In the genomic region with DNA sequence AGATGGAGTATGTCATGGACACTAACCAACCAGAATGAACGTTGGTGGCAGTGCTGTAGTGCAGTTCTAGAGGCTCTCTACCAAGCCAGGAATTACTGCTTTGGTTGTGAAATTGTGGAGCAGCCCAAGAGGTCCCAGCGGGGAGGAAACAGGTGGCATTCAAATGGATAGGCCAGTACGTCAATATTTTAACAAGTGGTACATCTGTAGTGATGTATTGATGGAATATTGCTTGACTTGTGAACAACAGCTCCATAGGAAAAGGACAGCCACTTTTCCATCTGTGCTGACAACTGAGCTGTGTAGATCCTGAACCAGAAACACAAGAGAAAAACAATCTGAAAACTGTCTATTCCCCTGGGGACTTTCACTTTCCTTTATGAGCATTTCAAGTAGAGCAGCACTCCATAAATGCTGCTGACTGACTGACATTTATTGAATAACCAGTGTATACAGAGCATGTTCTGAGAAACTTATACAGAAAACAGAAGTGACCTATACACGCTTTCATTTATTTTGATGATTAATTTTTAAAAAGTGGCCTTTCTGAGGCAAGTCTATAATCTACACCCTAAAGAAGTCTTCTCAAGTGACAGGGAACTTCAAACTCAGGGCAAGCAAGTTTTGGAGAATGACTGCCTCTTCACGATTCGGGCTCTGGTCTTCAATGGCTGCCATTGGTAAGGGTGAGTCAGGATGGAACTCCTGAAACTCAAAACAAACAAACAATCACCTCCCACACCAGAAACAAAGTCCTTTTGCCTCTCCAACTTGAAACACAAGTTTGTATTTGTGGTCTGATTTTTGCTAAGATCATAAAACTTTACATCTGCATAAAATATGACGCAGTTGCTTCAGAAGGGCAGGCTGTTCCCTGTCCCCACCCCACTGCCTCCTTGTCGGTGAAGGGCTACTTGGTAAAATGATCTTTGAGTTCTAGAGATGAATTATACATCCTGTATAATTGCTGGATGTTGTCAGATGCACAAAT, we compare ENCODE assay signal across 20 cellular contexts.
A peak's percentile ranks its signal among the peaks of the same experiment; 100 is the strongest.
DNase-seq lines count a peak whose midpoint lies in the region; FAIRE-seq and TF ChIP-seq lines count a peak whose summit lies in the region.
"Had no signal": no experiment of that assay in that cellular context is flagged by ENCODE, and none has a peak within 500 bp of the region (broad histone marks: within the 10 kb centered on the region; RNA-seq: fewer than 3 reads in every experiment).

No MANE protein-coding gene starts in this region.

- H4K20me1 ChIP-seq in BLaER1, result no peaks in the 10 kb centered on the region

- H3K4me3 ChIP-seq in BLaER1 (no peak overlapping the region), HAP-1 (no peak overlapping the region), esophagus squamous epithelium (no peak overlapping the region)
- H3K4me3 ChIP-seq: heart left ventricle, left lung, Peyer's patch had no signal

- no peaks in the 10 kb centered on the region for H3K9me3 ChIP-seq in BLaER1
- no peaks in the 10 kb centered on the region for H3K9me3 ChIP-seq in HAP-1
- no peaks in the 10 kb centered on the region for H3K9me3 ChIP-seq in esophagus squamous epithelium
- H3K9me3 ChIP-seq: heart left ventricle, left lung, Peyer's patch had no signal

- H3K27ac ChIP-seq in BLaER1 (peak overlapping the region; percentile 57), esophagus squamous epithelium (no peak overlapping the region)
- H3K27ac ChIP-seq: heart left ventricle, left lung, Peyer's patch had no signal

- peak overlapping the region; percentile 11; the same call in 1 of the 2 replicates for H3K9ac ChIP-seq in BLaER1

- peak overlapping the region; percentile 56 for H3K4me2 ChIP-seq in BLaER1

- H3K36me3 ChIP-seq in BLaER1 (no peaks in the 10 kb centered on the region), HAP-1 (replicated peaks) (no peaks in the 10 kb centered on the region), esophagus squamous epithelium (no peaks in the 10 kb centered on the region)
- H3K36me3 ChIP-seq: heart left ventricle, left lung, Peyer's patch had no signal

- TF ChIP-seq CTCF in esophagus squamous epithelium (IDR thresholded peaks at IDR 0.05), result no peak

- in situ Hi-C loops in HAP-1 (cut with MboI; ENCODE audit: low sequenced_read_pairs), result no loop called here

- H3K27me3 ChIP-seq in BLaER1 (no peaks in the 10 kb centered on the region), HAP-1 (ENCODE audit: low read depth) (no peaks in the 10 kb centered on the region), esophagus squamous epithelium (no peaks in the 10 kb centered on the region)
- H3K27me3 ChIP-seq: heart left ventricle, left lung, Peyer's patch had no signal

- 76 to 85% methylated on average over 8 of the region's 8 CpGs for WGBS in esophagus squamous epithelium, 2 donors

- TF ChIP-seq POLR2A in GM12892 (IDR thresholded peaks at IDR 0.05; ENCODE audit: low read depth, low read length), result no peak
- no peak for TF ChIP-seq POLR2A in esophagus squamous epithelium (IDR thresholded peaks at IDR 0.05)

- FAIRE-seq in GM12892 (lab: Jason Lieb, UNC), result peak; percentile 21
- FAIRE-seq: colon, GM18507 had no signal

- intact Hi-C loops in esophagus squamous epithelium (cut with DNase I), result no loop called here

- DNase-seq in GM12892 (ENCODE audit: insufficient read length), result no peak
- DNase-seq in NCI-H146 treated with DMSO at 0.1 percent for 48 hours (lab: John Stamatoyannopoulos, UW; ENCODE audit: unreplicated experiment), result peak; percentile 52
- peak; percentile 36 for DNase-seq in OCI-M1 (lab: John Stamatoyannopoulos, UW)
- DNase-seq in NCI-H748 treated with DMSO at 0.1 percent for 48 hours (lab: John Stamatoyannopoulos, UW), result no peak
- no peak for DNase-seq in CD1c-positive myeloid dendritic cell (ENCODE audit: extremely low spot score)
- no peak for DNase-seq in HAP-1 (ENCODE audit: low spot score in 2 of 2)
- no peak for DNase-seq in esophagus squamous epithelium (lab: John Stamatoyannopoulos, UW)
- DNase-seq: activated CD4-positive, alpha-beta T cell treated with anti-CD3 and anti-CD28 coated beads, Interleukin-2, amount 10 ng/mL, durations not matched to agents 7 days and 5 days; activated effector memory CD4-positive, alpha-beta T cell treated with anti-CD3 and anti-CD28 coated beads, Interleukin-2, amount 50 U/mL, for 16 hours; activated naive CD8-positive, alpha-beta T cell treated with anti-CD3 and anti-CD28 coated beads, Interleukin-2, amount 50 U/mL, for 24 hours; CD4-positive, CD25-positive, alpha-beta regulatory T cell; heart left ventricle; left lung; NK-92 treated with Interleukin-12 subunit alpha and Interleukin-12 subunit beta, amount 100 ng/mL, for 24 hours; Peyer's patch; stimulated activated naive CD4-positive, alpha-beta T cell; T-helper 17 cell had no signal

- H3K4me1 ChIP-seq in BLaER1 (peaks cover 61% of the 10 kb centered on the region), HAP-1 (no peaks in the 10 kb centered on the region), esophagus squamous epithelium (peaks cover 0 to 5% (median 0%) of the 10 kb centered on the region in 3 donors)
- H3K4me1 ChIP-seq: left lung, Peyer's patch had no signal

Comparison
In these comparisons a context has a peak if more than half of its experiments do, and no peak if none do; other contexts are left out.
1. DNase-seq: peak in NCI-H146 treated with DMSO at 0.1 percent for 48 hours (single experiment) and OCI-M1 (single experiment); none in GM12892 (single experiment), NCI-H748 treated with DMSO at 0.1 percent for 48 hours (single experiment), CD1c-positive myeloid dendritic cell (single experiment), HAP-1 (0 of 2) and esophagus squamous epithelium (single experiment).